1 cellular context compared by ENCODE assay signal in the genomic region with DNA sequence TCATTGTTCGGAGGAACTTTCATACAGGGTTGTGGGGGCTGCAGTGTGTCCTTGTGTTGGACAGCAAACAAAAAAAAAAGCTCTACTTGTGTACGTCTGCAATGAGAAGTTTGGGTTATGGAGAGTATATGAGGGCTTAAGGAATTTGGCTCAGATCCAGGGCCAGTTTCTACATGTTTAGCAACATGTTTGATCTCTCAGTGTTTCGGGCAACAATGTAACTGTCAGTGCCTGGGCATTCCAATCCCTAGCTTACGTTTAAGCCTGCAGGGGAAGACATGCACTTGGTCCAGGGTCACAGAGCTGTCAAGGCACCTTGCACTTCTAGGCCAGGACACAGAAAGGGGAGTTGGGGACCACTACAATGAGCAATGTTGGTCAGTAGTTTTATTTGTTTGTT.
TF ChIP-seq lines count a peak whose summit lies in the region.

No MANE protein-coding gene starts in this region.

TF ChIP-seq in IMR-90, 13 proteins besides CTCF, POLR2A, EP300 and RAD21 (continued from another document):
- TF ChIP-seq MAZ (IDR thresholded peaks at IDR 0.05; ENCODE audit: borderline replicate concordance, low read depth, low read length) = no peak
- TF ChIP-seq MAFK (IDR thresholded peaks at IDR 0.05; ENCODE audit: low read depth, low read length) = no peak
- no peak for TF ChIP-seq SMC3 (IDR thresholded peaks at IDR 0.05; ENCODE audit: low read depth, low read length)
- TF ChIP-seq ELK1 (IDR thresholded peaks at IDR 0.05; ENCODE audit: borderline replicate concordance, low read depth, low read length) = no peak
- TF ChIP-seq RFX5 (IDR thresholded peaks at IDR 0.05; ENCODE audit: low read depth, low read length) = no peak
- TF ChIP-seq CHD1 (IDR thresholded peaks at IDR 0.05; ENCODE audit: low read depth, low read length) = no peak
- no peak for TF ChIP-seq MXI1 (IDR thresholded peaks at IDR 0.05; ENCODE audit: borderline replicate concordance, low read depth, low read length)
- TF ChIP-seq NFE2L2 (IDR thresholded peaks at IDR 0.05; ENCODE audit: low read depth, low read length) = no peak
- no peak for TF ChIP-seq BHLHE40 (IDR thresholded peaks at IDR 0.05; ENCODE audit: low read depth, low read length)
- TF ChIP-seq RCOR1 (IDR thresholded peaks at IDR 0.05; ENCODE audit: insufficient replicate concordance, low read length) = no peak
- no peak for TF ChIP-seq FOS (IDR thresholded peaks at IDR 0.05; ENCODE audit: low read depth, low read length)
- TF ChIP-seq USF2 (IDR thresholded peaks at IDR 0.05; ENCODE audit: low read depth, low read length) = no peak
